In the genomic region with DNA sequence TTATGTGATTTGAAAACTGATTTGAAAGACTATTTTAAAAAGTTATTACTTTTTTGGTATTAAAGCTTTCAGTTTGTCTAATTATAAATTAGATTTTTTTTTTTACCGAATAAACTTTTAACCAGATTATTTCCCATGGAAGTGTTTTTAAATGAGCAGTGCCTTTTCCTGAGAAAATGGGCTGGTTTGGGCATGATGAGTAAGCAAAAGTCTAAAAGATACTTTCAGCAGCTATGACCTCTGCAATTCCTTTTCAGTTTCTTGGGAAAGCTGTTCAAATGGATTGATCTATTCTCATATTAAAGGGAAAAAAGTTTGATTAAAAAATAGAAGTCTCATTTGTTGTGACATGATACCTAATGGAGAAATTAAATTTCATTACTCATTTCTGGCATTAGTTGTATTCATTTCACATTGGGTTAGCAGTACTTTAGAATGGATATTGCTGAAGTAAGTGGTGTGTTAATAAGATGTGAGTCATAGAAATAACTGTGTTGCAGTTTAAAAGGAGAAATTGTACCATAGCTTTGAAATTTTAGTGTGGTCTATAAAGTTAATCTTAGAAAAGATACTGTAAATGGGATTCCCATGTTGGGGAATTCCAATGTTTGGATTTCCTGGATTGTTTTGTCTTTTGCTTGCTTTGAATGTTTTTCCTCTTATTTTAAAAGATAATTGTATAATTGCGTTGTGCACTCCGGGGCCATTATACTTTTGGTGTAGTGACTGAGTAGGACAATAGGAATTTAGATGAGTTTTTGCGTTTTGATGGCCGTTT, we compare ENCODE assay signal across 13 cellular contexts. TPM values are rescaled to one million over a fixed set of nuclear protein-coding genes. Genes with fewer than 3 reads are reported as not detected.
DNase-seq lines count a peak whose midpoint lies in the region; ATAC-seq, FAIRE-seq and TF ChIP-seq lines count a peak whose summit lies in the region.
"Had no signal": no experiment of that assay in that cellular context is flagged by ENCODE, and none has a peak within 500 bp of the region (broad histone marks: within the 10 kb centered on the region; RNA-seq: fewer than 3 reads in every experiment).

No MANE protein-coding gene starts in this region.

- H3K4me2 ChIP-seq in HepG2 (ENCODE audit: low read depth, low read length), result peak overlapping the region; percentile 78; the same call in 1 of the 2 replicates

- FAIRE-seq in HepG2 (lab: Jason Lieb, UNC), result no peak

- no peak for TF ChIP-seq EP300 in HepG2 (IDR thresholded peaks at IDR 0.05; ENCODE audit: low read depth in 2 of 2, low read length in 2 of 2)
- TF ChIP-seq EP300 in HepG2 (CRISPR knock-in tag; IDR thresholded peaks at IDR 0.05; ENCODE audit: borderline replicate concordance), result no peak

- H3K79me2 ChIP-seq in HepG2 (ENCODE audit: insufficient read depth, low read length), result peaks cover 89% of the 10 kb centered on the region

- no peak overlapping the region for H2AFZ ChIP-seq in HepG2 (ENCODE audit: low read length)

- DNase-seq in HepG2 (ENCODE audit: low spot score), result no peak
- no peak for DNase-seq in right lobe of liver
- peak; percentile 68 for DNase-seq in fibroblast of villous mesenchyme (ENCODE audit: low read depth)
- no peak for DNase-seq in midbrain (lab: John Stamatoyannopoulos, UW)
- DNase-seq in germinal center (ENCODE audit: low spot score), result no peak
- DNase-seq: activated CD8-positive, alpha-beta memory T cell treated with anti-CD3 and anti-CD28 coated beads, Interleukin-2, amount 50 U/mL, for 4 hours; NCI-H1436 treated with DMSO at 0.1 percent for 48 hours; NK-92 treated with Interleukin-12 subunit alpha and Interleukin-12 subunit beta, amount 100 ng/mL, for 24 hours had no signal

- peaks cover 4% of the 10 kb centered on the region for H4K20me1 ChIP-seq in HepG2 (ENCODE audit: insufficient read depth, low read length)

- WGBS in HepG2 (ENCODE audit: low lambda C conversion rate), result 94% methylated on average over 5 of the region's 5 CpGs
- 52% methylated on average over 5 of the region's 5 CpGs for WGBS in right lobe of liver (ENCODE audit: insufficient coverage, low coverage, low lambda C conversion rate, missing lambda C conversion rate)

- peak overlapping the region; percentile 96 for H3K27ac ChIP-seq in HepG2 (ENCODE audit: extremely low read length, insufficient read depth, low read length)
- H3K27ac ChIP-seq in right lobe of liver, result peak overlapping the region in 1 of 3 donors; percentile 76
- peak overlapping the region; percentile 91 for H3K27ac ChIP-seq in VCaP
- H3K27ac ChIP-seq: HL-60 had no signal

- in situ Hi-C loops in HepG2 (cut with HindIII; ENCODE audit: extremely low pct_ligation_motif_present, low pct_unique_long_range_greater_than_20kb), result no loop called here

- no peak for ATAC-seq in HepG2
- no peak for ATAC-seq in right lobe of liver
- no peak for ATAC-seq in HG03378 (IDR thresholded peaks at IDR 0.05; ENCODE audit: unreplicated experiment)
- ATAC-seq in HG02852 (IDR thresholded peaks at IDR 0.05; ENCODE audit: unreplicated experiment), result no peak

- intact Hi-C loops in HepG2 (cut with micrococcal nuclease; ENCODE audit: unreplicated experiment) (no loop called here), right lobe of liver (cut with DNase I) (no loop called here)

- no peaks in the 10 kb centered on the region; a peak in 1 of 5 replicates for H3K36me3 ChIP-seq in HepG2 (replicated peaks in 1 of 2; ENCODE audit: control insufficient read depth in 1 of 2, insufficient read depth in 2 of 2, low read length in 2 of 2)
- no peaks in the 10 kb centered on the region for H3K36me3 ChIP-seq in right lobe of liver

- POLR2A ChIA-PET in HepG2 (lab: Yijun Ruan, JAX), result interaction anchor here (1.2 to 1.3 kb wide), 2 partner anchors 13 to 21 kb away, joined by 3 to 4 read pairs; partner anchors contain the start of gene KTN1

- 0 out of 2 replicates have a peak overlapping the region, but pooled peaks have one; percentile 23 for H3K9ac ChIP-seq in HepG2 (ENCODE audit: insufficient read depth, low read depth, low read length)

- H3K4me1 ChIP-seq in HepG2 (ENCODE audit: insufficient read depth, low read length), result peaks cover 95% of the 10 kb centered on the region
- peaks cover 0 to 28% (median 7%) of the 10 kb centered on the region in 4 donors for H3K4me1 ChIP-seq in right lobe of liver

- BruUV-seq in HepG2 (replicated peaks; lab: Mats Ljungman, UMichigan), result no TSS peak

- H3K27me3 ChIP-seq in HepG2 (ENCODE audit: control insufficient read depth in 1 of 2, insufficient read depth in 2 of 2, low read length in 2 of 2), result no peaks in the 10 kb centered on the region
- H3K27me3 ChIP-seq in right lobe of liver, result no peaks in the 10 kb centered on the region

- CTCF ChIA-PET in HepG2 (lab: Yijun Ruan, JAX; ENCODE audit: low intra/inter-chr PET ratio, low total read pairs), result no interaction called here

- TF ChIP-seq POLR2A in HepG2 (IDR thresholded peaks at IDR 0.05; ENCODE audit: insufficient read depth in 1 of 2, low read depth in 2 of 2, low read length in 2 of 2) (no peak), right lobe of liver (IDR thresholded peaks at IDR 0.05) (no peak)

- H3K4me3 ChIP-seq in HepG2 (replicated peaks in 1 of 3; ENCODE audit: insufficient read depth in 1 of 3, low read depth in 2 of 3, low read length in 3 of 3) (no peak overlapping the region; a peak in 1 of 6 replicates), right lobe of liver (no peak overlapping the region), fibroblast of villous mesenchyme (ENCODE audit: low read depth, low read length) (no peak overlapping the region)
- H3K4me3 ChIP-seq: lung had no signal

- TF ChIP-seq RAD21 in HepG2 (CRISPR knock-in tag; IDR thresholded peaks at IDR 0.05), result no peak

- TF ChIP-seq CTCF in HepG2 (CRISPR knock-in tag; IDR thresholded peaks at IDR 0.05) (no peak), right lobe of liver (IDR thresholded peaks at IDR 0.05) (no peak), VCaP (conservative IDR thresholded peaks at IDR 0.05) (no peak), fibroblast of villous mesenchyme (IDR thresholded peaks at IDR 0.05; ENCODE audit: insufficient read depth, low read depth, low read length) (no peak)

- H3K9me3 ChIP-seq in HepG2 (ENCODE audit: low read length), result no peaks in the 10 kb centered on the region
- no peaks in the 10 kb centered on the region for H3K9me3 ChIP-seq in right lobe of liver

TF ChIP-seq in HepG2, 621 proteins besides CTCF, POLR2A, EP300 and RAD21:
- TF ChIP-seq MEF2D (CRISPR knock-in tag; IDR thresholded peaks at IDR 0.05), result no peak
- TF ChIP-seq ZNF460 (CRISPR knock-in tag; IDR thresholded peaks at IDR 0.05; ENCODE audit: borderline replicate concordance), result no peak
- peak; percentile 9 to 23; a peak in 2 of 4 replicates for TF ChIP-seq MAFK (conservative IDR thresholded peaks at IDR 0.05 in 1 of 2, IDR thresholded peaks at IDR 0.05 in 1 of 2; ENCODE audit: low read length in 2 of 2)
- no peak for TF ChIP-seq GRHL1 (CRISPR knock-in tag; conservative IDR thresholded peaks at IDR 0.05)

RNA-seq across cellular contexts. Expression of gene KTN1, which starts 21.0 kb away (rescaled TPM):
- total RNA-seq in HepG2 (2016; rRNA removed; fragmentation: Illumina TruSeq; extraction: Trizol) (138 and 169 TPM in 2 replicates), right lobe of liver (10 to 100 TPM; 55.8 to 90.8 (median 64.1) TPM), fibroblast of villous mesenchyme (121 and 167 TPM in 2 replicates)
- 28.3 and 35.6 TPM in 2 replicates for total RNA-seq in HepG2 (2016; cell fraction: cytosol; rRNA removed; fragmentation: Illumina TruSeq; extraction: Trizol; ENCODE audit: low read depth)
- total RNA-seq in HepG2 (2016; cell fraction: insoluble cytoplasmic fraction; rRNA removed; fragmentation: Illumina TruSeq; extraction: Trizol), result 136 and 165 TPM in 2 replicates
- total RNA-seq in HepG2 (2016; cell fraction: membrane; rRNA removed; fragmentation: Illumina TruSeq; extraction: Trizol), result 68.6 and 81.8 TPM in 2 replicates
- total RNA-seq in HepG2 (2016; cell fraction: nucleus; rRNA removed; fragmentation: Illumina TruSeq; extraction: Trizol), result 209 and 237 TPM in 2 replicates
- polyA plus RNA-seq in HepG2 (2011; rRNA removed), result 43.3 and 60.6 TPM in 2 replicates
- polyA plus RNA-seq in HepG2 (2011; cell fraction: cytosol; rRNA removed), result 22.9 and 39.5 TPM in 2 replicates
- 36.7 and 39.6 TPM in 2 replicates for polyA plus RNA-seq in HepG2 (2011; cell fraction: nucleus; rRNA removed)
- 91.0 and 125 TPM in 2 replicates for polyA plus RNA-seq in HepG2 (2012)
- polyA plus RNA-seq in HepG2 (2016; cell fraction: cytosol; fragmentation: Illumina TruSeq; extraction: Trizol; ENCODE audit: low read depth), result 12.0 and 13.7 TPM in 2 replicates
- polyA plus RNA-seq in HepG2 (2016; cell fraction: insoluble cytoplasmic fraction; fragmentation: Illumina TruSeq; extraction: Trizol; ENCODE audit: low read depth), result 100.0 and 102 TPM in 2 replicates
- polyA plus RNA-seq in HepG2 (2016; cell fraction: membrane; fragmentation: Illumina TruSeq; extraction: Trizol; ENCODE audit: low read depth), result 31.3 and 39.9 TPM in 2 replicates
- polyA plus RNA-seq in HepG2 (2016; cell fraction: nucleus; fragmentation: Illumina TruSeq; extraction: Trizol; ENCODE audit: insufficient read depth, low read depth), result 225 and 226 TPM in 2 replicates
- 12.2 and 19.3 TPM in 2 replicates for polyA minus RNA-seq in HepG2 (2011; rRNA and poly(A)+ RNA removed; ENCODE audit: low replicate concordance)
- polyA minus RNA-seq in HepG2 (2011; cell fraction: cytosol; rRNA and poly(A)+ RNA removed), result 57.0 and 63.6 TPM in 2 replicates
- 265 and 273 TPM in 2 replicates for polyA minus RNA-seq in HepG2 (2011; cell fraction: nucleus; rRNA and poly(A)+ RNA removed)
